In the genomic region with DNA sequence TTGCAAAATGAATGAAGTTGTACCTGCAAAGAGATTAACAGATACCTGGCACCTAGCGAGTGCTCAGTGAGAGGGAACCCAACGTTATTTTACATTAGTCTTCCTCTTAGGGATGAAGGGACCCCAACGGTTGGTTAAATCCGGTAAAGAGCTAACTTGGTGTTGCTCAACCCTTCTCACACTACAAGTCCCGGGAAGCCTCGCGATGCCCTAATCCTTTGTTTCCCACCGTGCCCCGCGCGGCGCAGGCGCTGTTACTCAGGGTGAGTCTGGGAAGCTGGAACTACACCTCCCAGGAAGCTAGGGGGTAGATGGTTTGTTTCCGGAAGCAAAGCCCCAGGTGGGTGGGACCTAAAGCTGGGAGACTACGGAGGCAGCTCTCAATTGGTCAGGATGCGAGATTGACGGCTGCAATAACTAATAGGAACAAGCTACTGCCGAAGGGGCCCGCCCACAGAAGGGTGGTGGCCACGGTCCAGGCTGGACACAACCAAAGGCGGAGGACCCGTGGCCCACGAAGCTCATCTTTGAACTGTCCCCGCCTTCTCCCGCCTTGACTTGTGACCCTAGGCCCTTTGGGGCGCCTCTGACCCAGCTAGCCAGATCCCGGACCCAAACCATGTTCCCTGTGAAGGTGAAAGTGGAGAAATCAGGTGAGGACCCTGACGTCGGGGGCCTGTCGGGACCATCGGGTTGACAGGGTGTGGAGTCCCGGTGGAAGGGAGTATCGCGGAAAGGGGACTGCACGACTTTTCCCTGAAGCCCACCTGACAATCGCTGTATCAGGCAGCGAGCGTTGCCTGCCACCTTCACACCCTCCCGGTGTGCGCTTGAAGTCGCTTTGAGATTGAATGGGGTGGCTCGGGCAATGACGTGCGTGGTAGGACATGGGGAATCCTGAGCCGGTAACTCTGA, we compare ENCODE assay signal across 1 cellular context.
TF ChIP-seq lines count a peak whose summit lies in the region.

A gene with protein sequence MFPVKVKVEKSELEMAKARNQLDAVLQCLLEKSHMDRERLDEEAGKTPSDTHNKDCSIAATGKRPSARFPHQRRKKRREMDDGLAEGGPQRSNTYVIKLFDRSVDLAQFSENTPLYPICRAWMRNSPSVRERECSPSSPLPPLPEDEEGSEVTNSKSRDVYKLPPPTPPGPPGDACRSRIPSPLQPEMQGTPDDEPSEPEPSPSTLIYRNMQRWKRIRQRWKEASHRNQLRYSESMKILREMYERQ (plus strand): TSS at position 471 of the 915 bp plus-strand sequence. CDS start 149 bp downstream, at position 620.

TF ChIP-seq in K562, 482 proteins besides CTCF, POLR2A, EP300 and RAD21 (continued from another document and continues in another):
- TF ChIP-seq ZBTB40 (IDR thresholded peaks at IDR 0.05) (peak; percentile 93), ZBTB40 (CRISPR knock-in tag; IDR thresholded peaks at IDR 0.05) (no peak), LARP7 (IDR thresholded peaks at IDR 0.05) (no peak), EHMT2 (IDR thresholded peaks at IDR 0.05) (no peak), HDAC6 (IDR thresholded peaks at IDR 0.05; ENCODE audit: low read depth, low read length) (no peak), MAZ (CRISPR knock-in tag; conservative IDR thresholded peaks at IDR 0.05 in 1 of 2, IDR thresholded peaks at IDR 0.05 in 1 of 2) (peak; percentile 40 to 50; a peak in 1 of 4 replicates), NRF1 (conservative IDR thresholded peaks at IDR 0.05 in 1 of 2, IDR thresholded peaks at IDR 0.05 in 1 of 2) (peak; percentile 96 to 97), ZNF717 (CRISPR knock-in tag; IDR thresholded peaks at IDR 0.05) (no peak), AFF1 (IDR thresholded peaks at IDR 0.05; ENCODE audit: low read depth in 1 of 2, partially characterized antibody in 2 of 2) (peak; percentile 44 to 97), TCF3 (CRISPR knock-in tag; IDR thresholded peaks at IDR 0.05) (no peak), YBX1 (IDR thresholded peaks at IDR 0.05) (no peak), YY1 (IDR thresholded peaks at IDR 0.05; ENCODE audit: borderline replicate concordance in 1 of 3, control insufficient read depth in 1 of 3, extremely low read depth in 1 of 3, insufficient read depth in 3 of 3, insufficient read length in 1 of 3, insufficient replicate concordance in 2 of 3, low read depth in 1 of 3, low read length in 2 of 3) (peak in 1 of 3 experiments; percentile 17), HIVEP1 (CRISPR knock-in tag; IDR thresholded peaks at IDR 0.05) (no peak), RNF2 (IDR thresholded peaks at IDR 0.05) (no peak), DACH1 (IDR thresholded peaks at IDR 0.05; ENCODE audit: partially characterized antibody) (no peak), MLLT1 (IDR thresholded peaks at IDR 0.05) (no peak), CREM (IDR thresholded peaks at IDR 0.05; ENCODE audit: low read depth) (peak; percentile 89), ETV1 (tag; conservative IDR thresholded peaks at IDR 0.05; ENCODE audit: low read depth) (peak; percentile 57; the same call in 1 of the 2 replicates), STAT6 (CRISPR knock-in tag; IDR thresholded peaks at IDR 0.05) (no peak), E2F8 (IDR thresholded peaks at IDR 0.05; ENCODE audit: low read depth, partially characterized antibody) (peak; percentile 31), CBX3 (IDR thresholded peaks at IDR 0.05; ENCODE audit: borderline replicate concordance in 1 of 2, low read length in 2 of 2) (no peak; a peak in 1 of 3 replicates)
- TF ChIP-seq, protein P1, sequence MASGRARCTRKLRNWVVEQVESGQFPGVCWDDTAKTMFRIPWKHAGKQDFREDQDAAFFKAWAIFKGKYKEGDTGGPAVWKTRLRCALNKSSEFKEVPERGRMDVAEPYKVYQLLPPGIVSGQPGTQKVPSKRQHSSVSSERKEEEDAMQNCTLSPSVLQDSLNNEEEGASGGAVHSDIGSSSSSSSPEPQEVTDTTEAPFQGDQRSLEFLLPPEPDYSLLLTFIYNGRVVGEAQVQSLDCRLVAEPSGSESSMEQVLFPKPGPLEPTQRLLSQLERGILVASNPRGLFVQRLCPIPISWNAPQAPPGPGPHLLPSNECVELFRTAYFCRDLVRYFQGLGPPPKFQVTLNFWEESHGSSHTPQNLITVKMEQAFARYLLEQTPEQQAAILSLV (tag; IDR thresholded peaks at IDR 0.05): peak; percentile 48; the same call in 1 of the 2 replicates
